Comparison of ENCODE assay signal across 1 cellular context in genomic region chrY:2954735-2955134, GRCh38.
TF ChIP-seq lines count a peak whose summit lies in the region.

No MANE protein-coding gene starts in this region.

TF ChIP-seq in GM23338, 12 proteins besides CTCF, POLR2A, EP300 and RAD21:
- TF ChIP-seq NANOG (IDR thresholded peaks at IDR 0.05; ENCODE audit: borderline replicate concordance) (no peak), ZNF462 (CRISPR knock-in tag; IDR thresholded peaks at IDR 0.05) (no peak), ZNF114 (CRISPR knock-in tag; IDR thresholded peaks at IDR 0.05) (no peak), ZNF331 (CRISPR knock-in tag; IDR thresholded peaks at IDR 0.05; ENCODE audit: low read depth) (no peak), STAT1 (IDR thresholded peaks at IDR 0.05; ENCODE audit: unreplicated experiment) (no peak), CREB1 (CRISPR knock-in tag; IDR thresholded peaks at IDR 0.05; ENCODE audit: low read depth) (no peak), REST (IDR thresholded peaks at IDR 0.05; ENCODE audit: unreplicated experiment) (no peak), EZH2 (IDR thresholded peaks at IDR 0.05; ENCODE audit: low read depth, unreplicated experiment) (no peak), EZH2phosphoT487 (IDR thresholded peaks at IDR 0.05; ENCODE audit: unreplicated experiment) (no peak), JUNB (IDR thresholded peaks at IDR 0.05; ENCODE audit: unreplicated experiment) (no peak), POLR2AphosphoS5 (IDR thresholded peaks at IDR 0.05; ENCODE audit: low read depth) (no peak), ETS1 (IDR thresholded peaks at IDR 0.05) (no peak)
